In genomic region chr21:31795992-31796391, GRCh38 we compare ENCODE assay signal across 28 cellular contexts.
"Had no signal": no experiment of that assay in that cellular context is flagged by ENCODE, and none has a peak within 500 bp of the region (broad histone marks: within the 10 kb centered on the region; RNA-seq: fewer than 3 reads in every experiment).

No MANE protein-coding gene starts in this region.

- H3K9me3 ChIP-seq: adrenal gland, body of pancreas, colonic mucosa, right atrium auricular region, thoracic aorta, upper lobe of left lung had no signal

- DNase-seq: activated CD4-positive, alpha-beta memory T cell treated with anti-CD3 and anti-CD28 coated beads for 36 hours; activated CD4-positive, alpha-beta T cell treated with anti-CD3 and anti-CD28 coated beads, Interleukin-2, amount 10 ng/mL, durations not matched to agents 24 days and 14 days; activated CD4-positive, CD25-positive, alpha-beta regulatory T cell treated with anti-CD3 and anti-CD28 coated beads, Interleukin-2, amount 50 U/mL, for 72 hours; activated CD8-positive, alpha-beta memory T cell treated with anti-CD3 and anti-CD28 coated beads, Interleukin-2, amount 50 U/mL, for 4 hours; activated effector memory CD4-positive, alpha-beta T cell treated with anti-CD3 and anti-CD28 coated beads, Interleukin-2, amount 50 U/mL, for 16 hours; activated naive CD4-positive, alpha-beta T cell treated with anti-CD3 and anti-CD28 coated beads for 36 hours; activated naive CD8-positive, alpha-beta T cell treated with anti-CD3 and anti-CD28 coated beads for 36 hours; activated T-cell treated with anti-CD3 and anti-CD28 coated beads, Interleukin-2, amount 50 U/mL, for 1 hour; aorta; body of pancreas; cerebellar nuclear complex; colonic mucosa; effector CD8-positive, alpha-beta T cell; head of caudate nucleus; hippocampal formation; kidney; naive thymus-derived CD8-positive, alpha-beta T cell; occipital lobe; stimulated activated naive CD4-positive, alpha-beta T cell; T-helper 17 cell; T1000; upper lobe of left lung had no signal

- H3K4me3 ChIP-seq: adrenal gland, body of pancreas, cardiac muscle cell, colonic mucosa, neural progenitor cell, right atrium auricular region, thoracic aorta, upper lobe of left lung had no signal

- H3K27me3 ChIP-seq: body of pancreas, cardiac muscle cell, colonic mucosa, neural progenitor cell, right atrium auricular region, upper lobe of left lung had no signal

- ATAC-seq: body of pancreas; naive thymus-derived CD8-positive, alpha-beta T cell; SK-N-SH treated with all-trans-retinoic acid at 6 μM for 48 hours; T-helper 17 cell had no signal

- H3K27ac ChIP-seq: adrenal gland, body of pancreas, cardiac muscle cell, colonic mucosa, neural progenitor cell, right atrium auricular region, thoracic aorta, upper lobe of left lung had no signal

- H3K4me2 ChIP-seq: neural progenitor cell had no signal

- H3K9ac ChIP-seq: neural progenitor cell had no signal

- H2AFZ ChIP-seq: neural progenitor cell had no signal

- H3K4me1 ChIP-seq: adrenal gland, body of pancreas, colonic mucosa, right atrium auricular region had no signal

- H3K36me3 ChIP-seq: adrenal gland, cardiac muscle cell, colonic mucosa, neural progenitor cell, right atrium auricular region, thoracic aorta, upper lobe of left lung had no signal
